1 cellular context compared by ENCODE assay signal in genomic region chr12:108514468-108514972, GRCh38.
TF ChIP-seq lines count a peak whose summit lies in the region.

No MANE protein-coding gene starts in this region.

TF ChIP-seq in SK-N-SH, 30 proteins besides CTCF, POLR2A, EP300 and RAD21 (continued from another document):
- no peak for TF ChIP-seq RXRA (IDR thresholded peaks at IDR 0.05; ENCODE audit: borderline replicate concordance, low read depth)
- TF ChIP-seq POLR2AphosphoS5 (IDR thresholded peaks at IDR 0.05; ENCODE audit: low read depth, low read length), result no peak
- no peak for TF ChIP-seq TEAD4 (IDR thresholded peaks at IDR 0.05; ENCODE audit: borderline replicate concordance, insufficient read depth)
- no peak for TF ChIP-seq IRF3 (IDR thresholded peaks at IDR 0.05; ENCODE audit: low read depth, low read length)
- TF ChIP-seq NRF1 (IDR thresholded peaks at IDR 0.05; ENCODE audit: low read depth, low read length), result no peak
- no peak for TF ChIP-seq MAX (IDR thresholded peaks at IDR 0.05; ENCODE audit: low read depth)
- TF ChIP-seq USF2 (IDR thresholded peaks at IDR 0.05; ENCODE audit: borderline replicate concordance, low read depth, low read length), result no peak
- TF ChIP-seq JUND (IDR thresholded peaks at IDR 0.05), result no peak
- no peak for TF ChIP-seq MXI1 (IDR thresholded peaks at IDR 0.05; ENCODE audit: low read depth, low read length)
TF ChIP-seq in SK-N-SH: peak in this region for 0.
